Comparison of ENCODE assay signal across 9 cellular contexts in genomic region chr1:235199441-235199840, GRCh38. TPM values are rescaled to one million over a fixed set of nuclear protein-coding genes. Genes with fewer than 3 reads are reported as not detected.
A peak's percentile ranks its signal among the peaks of the same experiment; 100 is the strongest.
DNase-seq lines count a peak whose midpoint lies in the region; ATAC-seq and TF ChIP-seq lines count a peak whose summit lies in the region.
"Had no signal": no experiment of that assay in that cellular context is flagged by ENCODE, and none has a peak within 500 bp of the region (broad histone marks: within the 10 kb centered on the region; RNA-seq: fewer than 3 reads in every experiment).

No MANE protein-coding gene starts in this region.

- H3K9me3 ChIP-seq in ascending aorta (no peaks in the 10 kb centered on the region), upper lobe of right lung (no peaks in the 10 kb centered on the region)

- no peaks in the 10 kb centered on the region for H3K9me3 Mint-ChIP-seq in activated naive CD8-positive, alpha-beta T cell (ENCODE audit: low read depth)
- H3K9me3 Mint-ChIP-seq in activated naive CD8-positive, alpha-beta T cell treated with anti-CD3 and anti-CD28 coated beads, Interleukin-2, amount 50 U/mL, for 24 hours = no peaks in the 10 kb centered on the region
- H3K9me3 Mint-ChIP-seq in immature natural killer cell = no peaks in the 10 kb centered on the region

- H3K36me3 Mint-ChIP-seq in activated naive CD8-positive, alpha-beta T cell = peaks cover 2% of the 10 kb centered on the region
- H3K36me3 Mint-ChIP-seq in activated naive CD8-positive, alpha-beta T cell treated with anti-CD3 and anti-CD28 coated beads, Interleukin-2, amount 50 U/mL, for 24 hours (ENCODE audit: low read depth) = peaks cover 3% of the 10 kb centered on the region
- H3K36me3 Mint-ChIP-seq in immature natural killer cell = peaks cover 0 to 4% (median 4%) of the 10 kb centered on the region in 3 donors

- no peaks in the 10 kb centered on the region for H3K4me1 Mint-ChIP-seq in activated naive CD8-positive, alpha-beta T cell (ENCODE audit: low read depth)
- peaks cover 2% of the 10 kb centered on the region for H3K4me1 Mint-ChIP-seq in activated naive CD8-positive, alpha-beta T cell treated with anti-CD3 and anti-CD28 coated beads, Interleukin-2, amount 50 U/mL, for 24 hours
- H3K4me1 Mint-ChIP-seq in immature natural killer cell = peaks cover 2 to 7% of the 10 kb centered on the region in 2 donors

- no peaks in the 10 kb centered on the region for H3K27me3 Mint-ChIP-seq in activated naive CD8-positive, alpha-beta T cell
- no peaks in the 10 kb centered on the region for H3K27me3 Mint-ChIP-seq in activated naive CD8-positive, alpha-beta T cell treated with anti-CD3 and anti-CD28 coated beads, Interleukin-2, amount 50 U/mL, for 24 hours
- peaks cover 0 to 3% (median 2%) of the 10 kb centered on the region in 3 donors for H3K27me3 Mint-ChIP-seq in immature natural killer cell (ENCODE audit: low read depth in 3 of 3)

- H3K4me3 Mint-ChIP-seq in activated naive CD8-positive, alpha-beta T cell = no peak overlapping the region
- H3K4me3 Mint-ChIP-seq in activated naive CD8-positive, alpha-beta T cell treated with anti-CD3 and anti-CD28 coated beads, Interleukin-2, amount 50 U/mL, for 24 hours = no peak overlapping the region
- no peak overlapping the region for H3K4me3 Mint-ChIP-seq in immature natural killer cell

- H3K36me3 ChIP-seq in ascending aorta (peaks cover 12 to 17% of the 10 kb centered on the region in 2 donors), upper lobe of right lung (peaks cover 30% of the 10 kb centered on the region)

- no peak for ATAC-seq in activated naive CD8-positive, alpha-beta T cell treated with anti-CD3 and anti-CD28 coated beads, Interleukin-2, amount 50 U/mL, for 24 hours
- ATAC-seq in upper lobe of right lung (peak; percentile 64), GM19035 (IDR thresholded peaks at IDR 0.05; ENCODE audit: unreplicated experiment) (no peak)

- H3K4me1 ChIP-seq in ascending aorta (no peaks in the 10 kb centered on the region), upper lobe of right lung (no peaks in the 10 kb centered on the region)

- intact Hi-C loops in ascending aorta (cut with DNase I) (no loop called here), upper lobe of right lung (cut with DNase I) (no loop called here)

- H3K27me3 ChIP-seq in ascending aorta (no peaks in the 10 kb centered on the region), upper lobe of right lung (no peaks in the 10 kb centered on the region)

- DNase-seq in activated naive CD8-positive, alpha-beta T cell treated with anti-CD3 and anti-CD28 coated beads, Interleukin-2, amount 50 U/mL, for 24 hours = no peak
- DNase-seq in ascending aorta (ENCODE audit: low spot score in 2 of 2) = no peak
- no peak for DNase-seq in immature natural killer cell
- DNase-seq in upper lobe of right lung = no peak
- DNase-seq in activated gamma-delta T cell treated with Interleukin-2 at 50 U/mL for 16 hours = no peak
- DNase-seq in GF-D8 (lab: John Stamatoyannopoulos, UW) = no peak
- DNase-seq: DND-41 had no signal

- peak in 1 of 3 experiments; percentile 34 for TF ChIP-seq CTCF in ascending aorta (IDR thresholded peaks at IDR 0.05)
- peak; percentile 37 for TF ChIP-seq CTCF in upper lobe of right lung (IDR thresholded peaks at IDR 0.05)

- H3K4me3 ChIP-seq in ascending aorta (no peak overlapping the region), upper lobe of right lung (no peak overlapping the region)

- peak overlapping the region; percentile 64 for H3K27ac Mint-ChIP-seq in activated naive CD8-positive, alpha-beta T cell
- H3K27ac Mint-ChIP-seq in activated naive CD8-positive, alpha-beta T cell treated with anti-CD3 and anti-CD28 coated beads, Interleukin-2, amount 50 U/mL, for 24 hours = no peak overlapping the region
- H3K27ac Mint-ChIP-seq in immature natural killer cell = peak overlapping the region in 4 of 6 donors; percentile 25 to 76 (median 62)

- H3K27ac ChIP-seq in ascending aorta = peak overlapping the region; percentile 3 to 32
- peak overlapping the region; percentile 5 for H3K27ac ChIP-seq in upper lobe of right lung

RNA-seq across cellular contexts. Expression of gene RBM34, which starts 38.4 kb away (rescaled TPM):
- total RNA-seq in ascending aorta = 53.6 TPM
- polyA plus RNA-seq in immature natural killer cell = 10 to 100 TPM; 42.2 to 72.6 (median 57.7) TPM
- total RNA-seq in upper lobe of right lung = 60.5 TPM
